ENCODE assay signal across 10 cellular contexts in genomic region chr1:172145656-172146055, GRCh38.
DNase-seq lines count a peak whose midpoint lies in the region; ATAC-seq and TF ChIP-seq lines count a peak whose summit lies in the region.
"Had no signal": no experiment of that assay in that cellular context is flagged by ENCODE, and none has a peak within 500 bp of the region (broad histone marks: within the 10 kb centered on the region; RNA-seq: fewer than 3 reads in every experiment).

No MANE protein-coding gene starts in this region.

- H3K56ac ChIP-seq in IMR-90 (ENCODE audit: extremely low read depth, insufficient read depth, low read length) = peak overlapping the region; percentile 100

- peak overlapping the region; percentile 87; the same call in 1 of the 2 replicates for H4K5ac ChIP-seq in IMR-90 (ENCODE audit: low read depth, low read length)

- H3K9me1 ChIP-seq in IMR-90 (ENCODE audit: insufficient read depth, low read length) = peaks cover 3% of the 10 kb centered on the region; the same call in 1 of the 2 replicates

- H3K79me1 ChIP-seq in IMR-90 (ENCODE audit: low read depth in 1 of 2, low read length in 2 of 2) = peaks cover 0 to 13% of the 10 kb centered on the region in 2 experiments; a peak in 2 of 4 replicates

- H3K18ac ChIP-seq in IMR-90 (ENCODE audit: low read depth, low read length) = peak overlapping the region; percentile 88

- H3K36me3 ChIP-seq in IMR-90 (ENCODE audit: control insufficient read depth, insufficient read depth, low read length) (peaks cover 2% of the 10 kb centered on the region; the same call in 1 of the 2 replicates), lung (ENCODE audit: control insufficient read depth in 2 of 2, insufficient read depth in 2 of 2, low read length in 2 of 2) (no peaks in the 10 kb centered on the region), smooth muscle cell (ENCODE audit: low read depth) (no peaks in the 10 kb centered on the region)

- H2BK5ac ChIP-seq in IMR-90 (ENCODE audit: low read depth, low read length, poor library complexity, severe bottlenecking) = peak overlapping the region; percentile 85

- H3K9ac ChIP-seq in IMR-90 (ENCODE audit: low read depth, low read length) (peak overlapping the region; percentile 96), smooth muscle cell (ENCODE audit: low read depth) (peak overlapping the region; percentile 99)

- H4K91ac ChIP-seq in IMR-90 (ENCODE audit: insufficient read depth, low read depth, low read length) = peak overlapping the region; percentile 98

- H3K4me2 ChIP-seq in IMR-90 (ENCODE audit: low read depth, low read length) = peak overlapping the region; percentile 91
- peak overlapping the region; percentile 94 for H3K4me2 ChIP-seq in smooth muscle cell

- peaks cover 45% of the 10 kb centered on the region for H3K79me2 ChIP-seq in smooth muscle cell (ENCODE audit: low read depth)

- H3F3A ChIP-seq in smooth muscle cell (ENCODE audit: low read depth) = peaks cover 51% of the 10 kb centered on the region

- peak overlapping the region; percentile 94 for H3K23ac ChIP-seq in IMR-90 (ENCODE audit: low read depth, low read length)

- ATAC-seq in IMR-90 (ENCODE audit: low read depth) = no peak
- no peak for ATAC-seq in lung (ENCODE audit: insufficient read depth, low FRiP score)

- intact Hi-C loops in IMR-90 (cut with micrococcal nuclease) = loop anchor here (2.0 to 10.0 kb wide), 3 partner anchors 143 to 439 kb away; no protein-coding TSS in a partner anchor

- DNase-seq in IMR-90 = no peak
- peak; percentile 76 for DNase-seq in amniotic epithelial cell (ENCODE audit: low read depth)
- DNase-seq in lung (ENCODE audit: low spot score) = no peak
- DNase-seq in smooth muscle cell (lab: John Stamatoyannopoulos, UW; ENCODE audit: unreplicated experiment) = no peak
- no peak for DNase-seq in mesenteric fat pad (ENCODE audit: low spot score)
- no peak for DNase-seq in NCI-H82 treated with DMSO at 0.1 percent for 48 hours (lab: John Stamatoyannopoulos, UW; ENCODE audit: unreplicated experiment)
- DNase-seq in NOMO-1 (lab: John Stamatoyannopoulos, UW; ENCODE audit: unreplicated experiment in 2 of 2) = no peak
- DNase-seq in T-helper 9 cell = no peak
- DNase-seq: Caco-2, NCI-H446 treated with DMSO at 0.1 percent for 48 hours had no signal

- H4K8ac ChIP-seq in IMR-90 (ENCODE audit: low read depth in 2 of 2, low read length in 2 of 2) = peak overlapping the region; percentile 72 to 85

- POLR2A ChIA-PET in IMR-90 (lab: Charles Lee; ENCODE audit: unreplicated experiment) = interaction anchor here (0.6 to 1.2 kb wide), 2 partner anchors 117 to 163 kb away, joined by 6 to 7 read pairs; no protein-coding TSS in a partner anchor

- H2BK120ac ChIP-seq in IMR-90 (ENCODE audit: low read depth, low read length) = peak overlapping the region; percentile 94

- BruUV-seq in IMR-90 (replicated peaks; lab: Mats Ljungman, UMichigan) = TSS peak; percentile 68

- peak overlapping the region; percentile 63 for H2BK15ac ChIP-seq in IMR-90 (ENCODE audit: low read depth, low read length)

- H3K27me3 ChIP-seq in IMR-90 (ENCODE audit: control insufficient read depth, insufficient read depth, low read length) (no peaks in the 10 kb centered on the region), lung (ENCODE audit: control insufficient read depth, insufficient read depth) (no peaks in the 10 kb centered on the region), smooth muscle cell (ENCODE audit: low read depth) (no peaks in the 10 kb centered on the region)

- H3K4me1 ChIP-seq in IMR-90 (ENCODE audit: control insufficient read depth, insufficient read depth, low read length) (peaks cover 5% of the 10 kb centered on the region; the same call in 1 of the 2 replicates), lung (ENCODE audit: control insufficient read depth in 2 of 2, insufficient read depth in 2 of 2, low read length in 2 of 2) (peaks cover 0 to 13% of the 10 kb centered on the region in 2 donors), smooth muscle cell (ENCODE audit: low read depth) (peaks cover 26% of the 10 kb centered on the region)

- H3K9me3 ChIP-seq in IMR-90 (ENCODE audit: control insufficient read depth, insufficient read depth, low read length) = no peaks in the 10 kb centered on the region
- no peaks in the 10 kb centered on the region for H3K9me3 ChIP-seq in lung (ENCODE audit: control insufficient read depth in 2 of 2, insufficient read depth in 1 of 2, low read length in 1 of 2)
- H3K9me3 ChIP-seq in smooth muscle cell (replicated peaks; ENCODE audit: low read depth) = no peaks in the 10 kb centered on the region
- H3K9me3 ChIP-seq: Caco-2 had no signal

- H2BK20ac ChIP-seq in IMR-90 (ENCODE audit: low read depth, low read length) = peak overlapping the region; percentile 85

- peak overlapping the region; percentile 52; the same call in 1 of the 2 replicates for H2AK5ac ChIP-seq in IMR-90 (ENCODE audit: low read depth, low read length)

- CTCF ChIA-PET in IMR-90 (lab: Yijun Ruan, JAX) = interaction anchor here (0.8 to 1.5 kb wide), 4 partner anchors 9 to 253 kb away, joined by 3 read pairs; no protein-coding TSS in a partner anchor

- WGBS in IMR-90 (ENCODE audit: extremely low coverage in 2 of 2, insufficient read length in 1 of 2), 2 experiments = no CpG with 5 or more reads among the region's 6 CpGs
- 71 to 77% methylated on average over 6 of the region's 6 CpGs for WGBS in lung, 2 donors
- WGBS in smooth muscle cell (ENCODE audit: low lambda C conversion rate) = 35% methylated on average over 6 of the region's 6 CpGs

- H4K20me1 ChIP-seq in IMR-90 (ENCODE audit: insufficient read depth, low read length) = no peaks in the 10 kb centered on the region
- H4K20me1 ChIP-seq in smooth muscle cell (ENCODE audit: low read depth) = peaks cover 19% of the 10 kb centered on the region

- H2AK9ac ChIP-seq in IMR-90 (replicated peaks; ENCODE audit: low read depth, low read length, poor library complexity) = peak overlapping the region; percentile 21

- peak overlapping the region; percentile 79 for H3K14ac ChIP-seq in IMR-90 (replicated peaks; ENCODE audit: low read depth, low read length)

- in situ Hi-C loops in IMR-90 (cut with MboI; ENCODE audit: low sequenced_read_pairs) = loop anchor here (10.0 kb wide), 1 partner anchor 249 kb away; no protein-coding TSS in a partner anchor

- no peak for TF ChIP-seq POLR2A in IMR-90 (IDR thresholded peaks at IDR 0.05; ENCODE audit: low read depth, low read length)

- TF ChIP-seq CTCF in IMR-90 (conservative IDR thresholded peaks at IDR 0.05; ENCODE audit: low read depth, low read length) = no peak
- no peak for TF ChIP-seq CTCF in lung (IDR thresholded peaks at IDR 0.05; ENCODE audit: control extremely low read depth, extremely low read depth)
- no peak for TF ChIP-seq CTCF in smooth muscle cell (IDR thresholded peaks at IDR 0.05; ENCODE audit: borderline replicate concordance, insufficient read depth, poor library complexity, severe bottlenecking)

- dilution Hi-C loops in IMR-90 (cut with HindIII; ENCODE audit: low sequenced_read_pairs, unreplicated experiment) = no loop called here

- H3K4ac ChIP-seq in IMR-90 (ENCODE audit: low read depth, low read length) = peak overlapping the region; percentile 99

- H3K27ac ChIP-seq in IMR-90 (ENCODE audit: insufficient read depth, low read length) (peak overlapping the region; percentile 86), lung (ENCODE audit: low read depth in 1 of 2, low read length in 1 of 2) (peak overlapping the region; percentile 17 to 84), smooth muscle cell (ENCODE audit: low read depth) (peak overlapping the region; percentile 98)

- H2AFZ ChIP-seq in IMR-90 (replicated peaks; ENCODE audit: low read length, poor library complexity) = peak overlapping the region; percentile 47
- H2AFZ ChIP-seq in smooth muscle cell (ENCODE audit: low read depth) = no peak overlapping the region

- TF ChIP-seq RAD21 in IMR-90 (IDR thresholded peaks at IDR 0.05; ENCODE audit: low read length) = no peak

- H3K4me3 ChIP-seq in IMR-90 (ENCODE audit: insufficient read depth, low read depth, low read length) (peak overlapping the region; percentile 65; the same call in 1 of the 2 replicates), lung (no peak overlapping the region), smooth muscle cell (peak overlapping the region; percentile 72)

TF ChIP-seq in IMR-90, 13 proteins besides CTCF, POLR2A, EP300 and RAD21:
- no peak for TF ChIP-seq MAFK (IDR thresholded peaks at IDR 0.05; ENCODE audit: low read depth, low read length)
- TF ChIP-seq CEBPB (IDR thresholded peaks at IDR 0.05; ENCODE audit: low read depth, low read length) = no peak
- TF ChIP-seq SMC3 (IDR thresholded peaks at IDR 0.05; ENCODE audit: low read depth, low read length) = no peak
- TF ChIP-seq RFX5 (IDR thresholded peaks at IDR 0.05; ENCODE audit: low read depth, low read length) = no peak
- no peak for TF ChIP-seq FOS (IDR thresholded peaks at IDR 0.05; ENCODE audit: low read depth, low read length)
- no peak for TF ChIP-seq BHLHE40 (IDR thresholded peaks at IDR 0.05; ENCODE audit: low read depth, low read length)
- TF ChIP-seq, protein P1, sequence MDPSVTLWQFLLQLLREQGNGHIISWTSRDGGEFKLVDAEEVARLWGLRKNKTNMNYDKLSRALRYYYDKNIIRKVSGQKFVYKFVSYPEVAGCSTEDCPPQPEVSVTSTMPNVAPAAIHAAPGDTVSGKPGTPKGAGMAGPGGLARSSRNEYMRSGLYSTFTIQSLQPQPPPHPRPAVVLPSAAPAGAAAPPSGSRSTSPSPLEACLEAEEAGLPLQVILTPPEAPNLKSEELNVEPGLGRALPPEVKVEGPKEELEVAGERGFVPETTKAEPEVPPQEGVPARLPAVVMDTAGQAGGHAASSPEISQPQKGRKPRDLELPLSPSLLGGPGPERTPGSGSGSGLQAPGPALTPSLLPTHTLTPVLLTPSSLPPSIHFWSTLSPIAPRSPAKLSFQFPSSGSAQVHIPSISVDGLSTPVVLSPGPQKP (IDR thresholded peaks at IDR 0.05; ENCODE audit: borderline replicate concordance, low read depth, low read length) = no peak
- no peak for TF ChIP-seq RCOR1 (IDR thresholded peaks at IDR 0.05; ENCODE audit: insufficient replicate concordance, low read length)
- TF ChIP-seq USF2 (IDR thresholded peaks at IDR 0.05; ENCODE audit: low read depth, low read length) = no peak
TF ChIP-seq in IMR-90: peak in this region for 0.
